In genomic region chr2:127388423-127389164, GRCh38 we compare ENCODE assay signal across 8 cellular contexts. TPM values are rescaled to one million over a fixed set of nuclear protein-coding genes. Genes with fewer than 3 reads are reported as not detected.
A peak's percentile ranks its signal among the peaks of the same experiment; 100 is the strongest.
DNase-seq lines count a peak whose midpoint lies in the region; ATAC-seq and TF ChIP-seq lines count a peak whose summit lies in the region.

No MANE protein-coding gene starts in this region.

- H3K27me3 ChIP-seq in BLaER1 (no peaks in the 10 kb centered on the region), IMR-90 (ENCODE audit: control insufficient read depth, insufficient read depth, low read length) (no peaks in the 10 kb centered on the region)

- H2BK5ac ChIP-seq in IMR-90 (ENCODE audit: low read depth, low read length, poor library complexity, severe bottlenecking), result peak overlapping the region; percentile 94

- H2AK9ac ChIP-seq in IMR-90 (replicated peaks; ENCODE audit: low read depth, low read length, poor library complexity), result peak overlapping the region; percentile 96

- peak overlapping the region; percentile 99 for H3K27ac Mint-ChIP-seq in mesothelial cell of epicardium

- peak overlapping the region; percentile 99 for H2AFZ ChIP-seq in IMR-90 (replicated peaks; ENCODE audit: low read length, poor library complexity)

- H2BK15ac ChIP-seq in IMR-90 (ENCODE audit: low read depth, low read length), result peak overlapping the region; percentile 95; the same call in 2 of the 3 replicates

- H4K91ac ChIP-seq in IMR-90 (ENCODE audit: insufficient read depth, low read depth, low read length), result peak overlapping the region; percentile 85

- peak overlapping the region; percentile 94 to 98 for H4K8ac ChIP-seq in IMR-90 (ENCODE audit: low read depth in 2 of 2, low read length in 2 of 2)

- peak overlapping the region; percentile 83 for H3K4me3 Mint-ChIP-seq in mesothelial cell of epicardium

- 0 out of 2 replicates have a peak overlapping the region, but pooled peaks have one; percentile 84 for H2BK120ac ChIP-seq in IMR-90 (ENCODE audit: low read depth, low read length)

- 55 to 100% methylated on average over 1 to 2 of the region's 8 CpGs for WGBS in IMR-90 (ENCODE audit: extremely low coverage in 2 of 2, insufficient read length in 1 of 2), 2 experiments

- peaks cover 9 to 22% of the 10 kb centered on the region in 2 experiments; a peak in 2 of 4 replicates for H3K79me1 ChIP-seq in IMR-90 (ENCODE audit: low read depth in 1 of 2, low read length in 2 of 2)

- CTCF ChIA-PET in IMR-90 (lab: Yijun Ruan, JAX), result interaction anchor here (1.0 kb wide), 1 partner anchor 10 kb away, joined by 4 read pairs; no protein-coding TSS in a partner anchor
- CTCF ChIA-PET in HEK293T (lab: Yijun Ruan, JAX), result interaction anchor here (1.1 kb wide), 1 partner anchor 18 kb away, joined by 3 read pairs; no protein-coding TSS in a partner anchor

- TF ChIP-seq POLR2A in IMR-90 (IDR thresholded peaks at IDR 0.05; ENCODE audit: low read depth, low read length), result no peak

- H3K56ac ChIP-seq in IMR-90 (ENCODE audit: extremely low read depth, insufficient read depth, low read length), result peak overlapping the region; percentile 88; the same call in 1 of the 2 replicates

- peak; percentile 44 for DNase-seq in IMR-90
- DNase-seq in astrocyte of the spinal cord (ENCODE audit: low read depth, low spot score), result no peak
- DNase-seq in mesothelial cell of epicardium (ENCODE audit: low spot score in 2 of 2, unreplicated experiment in 2 of 2), result no peak
- DNase-seq in AG08396 (ENCODE audit: low spot score), result no peak
- DNase-seq in globus pallidus (ENCODE audit: low spot score), result no peak
- no peak for DNase-seq in HEK293T (ENCODE audit: extremely low spot score)

- peaks cover 36% of the 10 kb centered on the region for H4K20me1 ChIP-seq in BLaER1
- peaks cover 27% of the 10 kb centered on the region for H4K20me1 ChIP-seq in IMR-90 (ENCODE audit: insufficient read depth, low read length)

- peak overlapping the region; percentile 98 for H3K4ac ChIP-seq in IMR-90 (ENCODE audit: low read depth, low read length)

- TF ChIP-seq CTCF in IMR-90 (conservative IDR thresholded peaks at IDR 0.05; ENCODE audit: low read depth, low read length) (no peak), astrocyte of the spinal cord (IDR thresholded peaks at IDR 0.05; ENCODE audit: low read depth, low read length) (no peak), mesothelial cell of epicardium (IDR thresholded peaks at IDR 0.05; ENCODE audit: unreplicated experiment) (no peak)

- BruUV-seq in IMR-90 (replicated peaks; lab: Mats Ljungman, UMichigan), result no TSS peak

- H3K27ac ChIP-seq in BLaER1 (peak overlapping the region; percentile 99), IMR-90 (ENCODE audit: insufficient read depth, low read length) (peak overlapping the region; percentile 86)

- H2BK20ac ChIP-seq in IMR-90 (ENCODE audit: low read depth, low read length), result peak overlapping the region; percentile 39

- H4K5ac ChIP-seq in IMR-90 (ENCODE audit: low read depth, low read length), result peak overlapping the region; percentile 93; the same call in 1 of the 2 replicates

- peak overlapping the region; percentile 68 for H3K18ac ChIP-seq in IMR-90 (ENCODE audit: low read depth, low read length)

- peaks cover 57% of the 10 kb centered on the region for H3K4me1 ChIP-seq in BLaER1
- peaks cover 5% of the 10 kb centered on the region for H3K4me1 ChIP-seq in IMR-90 (ENCODE audit: control insufficient read depth, insufficient read depth, low read length)

- H3K14ac ChIP-seq in IMR-90 (replicated peaks; ENCODE audit: low read depth, low read length), result peak overlapping the region; percentile 99

- in situ Hi-C loops in IMR-90 (cut with MboI; ENCODE audit: low sequenced_read_pairs), result no loop called here
- in situ Hi-C loops in astrocyte of the spinal cord (cut with HindIII; ENCODE audit: low sequenced_read_pairs), result no loop called here

- H3K36me3 Mint-ChIP-seq in mesothelial cell of epicardium, result peaks cover 10% of the 10 kb centered on the region

- ATAC-seq in GM19467 (IDR thresholded peaks at IDR 0.05; ENCODE audit: unreplicated experiment) (peak; percentile 4), IMR-90 (ENCODE audit: low read depth) (no peak)

- peak overlapping the region; percentile 36; the same call in 1 of the 2 replicates for H2AK5ac ChIP-seq in IMR-90 (ENCODE audit: low read depth, low read length)

- H3K9ac ChIP-seq in BLaER1, result peak overlapping the region; percentile 77
- peak overlapping the region; percentile 80 for H3K9ac ChIP-seq in IMR-90 (ENCODE audit: low read depth, low read length)

- intact Hi-C loops in IMR-90 (cut with micrococcal nuclease), result loop anchor here (10.0 kb wide), 1 partner anchor 86 kb away; no protein-coding TSS in a partner anchor

- H3K9me3 ChIP-seq in BLaER1 (no peaks in the 10 kb centered on the region), IMR-90 (ENCODE audit: control insufficient read depth, insufficient read depth, low read length) (no peaks in the 10 kb centered on the region)

- no peaks in the 10 kb centered on the region for H3K27me3 Mint-ChIP-seq in mesothelial cell of epicardium (ENCODE audit: low read depth)

- peaks cover 40% of the 10 kb centered on the region for H3K4me1 Mint-ChIP-seq in mesothelial cell of epicardium

- peaks cover 6% of the 10 kb centered on the region for H3K9me3 Mint-ChIP-seq in mesothelial cell of epicardium

- peaks cover 4% of the 10 kb centered on the region; the same call in 1 of the 2 replicates for H3K9me1 ChIP-seq in IMR-90 (ENCODE audit: insufficient read depth, low read length)

- H3K23ac ChIP-seq in IMR-90 (ENCODE audit: low read depth, low read length), result peak overlapping the region; percentile 95; the same call in 1 of the 2 replicates

- POLR2A ChIA-PET in IMR-90 (lab: Charles Lee; ENCODE audit: unreplicated experiment), result interaction anchor here (1.2 kb wide), 1 partner anchor 24 kb away, joined by 3 read pairs; no protein-coding TSS in a partner anchor
- POLR2A ChIA-PET in HEK293T (lab: Yijun Ruan, JAX), result interaction anchor here (0.9 to 2.1 kb wide), 3 partner anchors 11 to 18 kb away, joined by 3 to 10 read pairs (median 4); no protein-coding TSS in a partner anchor

- H3K4me3 ChIP-seq in BLaER1 (peak overlapping the region; percentile 99), IMR-90 (ENCODE audit: insufficient read depth, low read depth, low read length) (peak overlapping the region; percentile 85), astrocyte of the spinal cord (ENCODE audit: low read depth, low read length) (peak overlapping the region; percentile 53)

- H3K36me3 ChIP-seq in BLaER1 (peaks cover 10% of the 10 kb centered on the region; the same call in 1 of the 2 replicates), IMR-90 (ENCODE audit: control insufficient read depth, insufficient read depth, low read length) (no peaks in the 10 kb centered on the region)

- H3K4me2 ChIP-seq in BLaER1 (peak overlapping the region; percentile 89), IMR-90 (ENCODE audit: low read depth, low read length) (peak overlapping the region; percentile 99)

- dilution Hi-C loops in IMR-90 (cut with HindIII; ENCODE audit: low sequenced_read_pairs, unreplicated experiment), result no loop called here

- TF ChIP-seq RAD21 in IMR-90 (IDR thresholded peaks at IDR 0.05; ENCODE audit: low read length), result no peak

TF ChIP-seq in IMR-90, 13 proteins besides CTCF, POLR2A, EP300 and RAD21 (continues in another document):
- TF ChIP-seq, protein P1, sequence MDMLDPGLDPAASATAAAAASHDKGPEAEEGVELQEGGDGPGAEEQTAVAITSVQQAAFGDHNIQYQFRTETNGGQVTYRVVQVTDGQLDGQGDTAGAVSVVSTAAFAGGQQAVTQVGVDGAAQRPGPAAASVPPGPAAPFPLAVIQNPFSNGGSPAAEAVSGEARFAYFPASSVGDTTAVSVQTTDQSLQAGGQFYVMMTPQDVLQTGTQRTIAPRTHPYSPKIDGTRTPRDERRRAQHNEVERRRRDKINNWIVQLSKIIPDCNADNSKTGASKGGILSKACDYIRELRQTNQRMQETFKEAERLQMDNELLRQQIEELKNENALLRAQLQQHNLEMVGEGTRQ (IDR thresholded peaks at IDR 0.05; ENCODE audit: low read depth, low read length), result no peak
- TF ChIP-seq FOS (IDR thresholded peaks at IDR 0.05; ENCODE audit: low read depth, low read length) (no peak), CEBPB (IDR thresholded peaks at IDR 0.05; ENCODE audit: low read depth, low read length) (no peak), RFX5 (IDR thresholded peaks at IDR 0.05; ENCODE audit: low read depth, low read length) (no peak), NFE2L2 (IDR thresholded peaks at IDR 0.05; ENCODE audit: low read depth, low read length) (no peak), MAFK (IDR thresholded peaks at IDR 0.05; ENCODE audit: low read depth, low read length) (no peak), SMC3 (IDR thresholded peaks at IDR 0.05; ENCODE audit: low read depth, low read length) (no peak)

TF ChIP-seq in HEK293T, 16 proteins besides CTCF, POLR2A, EP300 and RAD21:
- TF ChIP-seq BHLHE40 (IDR thresholded peaks at IDR 0.05; ENCODE audit: borderline replicate concordance) (no peak), LEF1 (IDR thresholded peaks at IDR 0.05; ENCODE audit: borderline replicate concordance) (no peak), FOXM1 (IDR thresholded peaks at IDR 0.05; ENCODE audit: borderline replicate concordance) (no peak), HDGF (IDR thresholded peaks at IDR 0.05; ENCODE audit: borderline replicate concordance) (no peak), FOXA1 (IDR thresholded peaks at IDR 0.05) (no peak), CTBP1 (IDR thresholded peaks at IDR 0.05; ENCODE audit: borderline replicate concordance) (no peak)
TF ChIP-seq in HEK293T: peak in this region for 0.

RNA-seq across cellular contexts. Expression of gene MAP3K2, which starts 0.8 kb away (rescaled TPM):
- total RNA-seq in IMR-90 (2012; rRNA removed), result 30.8 and 31.9 TPM in 2 replicates
- 6.2 and 6.5 TPM in 2 replicates for polyA plus RNA-seq in IMR-90 (2012; rRNA removed)
- polyA plus RNA-seq in IMR-90 (2012; cell fraction: cytosol; rRNA removed), result 2.0 and 2.1 TPM in 2 replicates
- polyA plus RNA-seq in IMR-90 (2012; cell fraction: nucleus; rRNA removed; ENCODE audit: low replicate concordance), result 3.2 and 7.7 TPM in 2 replicates
- total RNA-seq in mesothelial cell of epicardium, result 47.6 to 48.1 TPM (median 47.9 TPM) in 3 replicates

RNA-seq across cellular contexts. Expression of gene PROC, which starts 29.6 kb away (rescaled TPM):
- 0.28 TPM in 1 of 2 replicates, not detected in the other for total RNA-seq in IMR-90 (2012; rRNA removed)
- polyA plus RNA-seq in IMR-90 (2012; rRNA removed), result 0.07 TPM in 1 of 2 replicates, not detected in the other
- 0.10 TPM in 1 of 2 replicates, not detected in the other for polyA plus RNA-seq in IMR-90 (2012; cell fraction: cytosol; rRNA removed)
- 0.05 and 0.22 TPM in 2 replicates for polyA plus RNA-seq in IMR-90 (2012; cell fraction: nucleus; rRNA removed; ENCODE audit: low replicate concordance)
- total RNA-seq in mesothelial cell of epicardium, result 0.24 to 0.25 TPM (median 0.25 TPM) in 3 replicates
